9 cellular contexts compared by ENCODE assay signal in the genomic region with DNA sequence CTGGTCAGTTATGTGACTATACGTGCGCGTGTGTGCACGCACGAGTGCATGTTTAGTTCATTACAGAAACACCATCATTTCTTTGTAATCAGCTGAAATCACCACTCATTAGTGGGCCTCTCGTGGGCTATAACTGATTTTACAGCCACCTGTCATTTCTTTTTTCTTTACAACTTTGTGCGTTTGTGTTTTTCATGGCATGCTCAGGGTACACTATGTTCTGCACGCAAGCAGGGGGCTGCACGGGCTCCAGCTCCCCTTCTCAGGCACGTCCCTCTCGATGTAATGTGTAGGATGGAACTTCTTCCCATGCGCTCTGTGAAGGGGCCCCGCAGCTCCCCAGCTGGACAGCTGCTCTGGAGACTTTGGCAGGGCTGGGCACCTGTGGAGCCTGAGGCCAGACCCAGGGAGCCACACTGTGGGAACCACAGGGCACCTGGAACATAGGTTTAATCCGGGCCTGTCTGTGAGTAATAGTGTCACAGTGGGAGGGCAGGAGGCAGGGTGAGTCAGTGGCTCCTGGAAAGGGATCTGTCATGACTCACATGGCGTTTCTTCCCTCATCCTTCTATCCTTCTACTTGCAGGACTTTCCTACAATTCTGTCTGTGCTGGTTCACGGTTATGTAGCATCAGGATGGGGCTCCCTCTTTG. TPM values are rescaled to one million over a fixed set of nuclear protein-coding genes. Genes with fewer than 3 reads are reported as not detected.
DNase-seq lines count a peak whose midpoint lies in the region; ATAC-seq, FAIRE-seq and TF ChIP-seq lines count a peak whose summit lies in the region.
"Had no signal": no experiment of that assay in that cellular context is flagged by ENCODE, and none has a peak within 500 bp of the region (broad histone marks: within the 10 kb centered on the region; RNA-seq: fewer than 3 reads in every experiment).

No MANE protein-coding gene starts in this region.

- POLR2A ChIA-PET in endothelial cell of umbilical vein (lab: Charles Lee) = no interaction called here

- no peak overlapping the region for H3K4me2 ChIP-seq in endothelial cell of umbilical vein (ENCODE audit: insufficient read depth, low read length)

- no peak overlapping the region for H2AFZ ChIP-seq in endothelial cell of umbilical vein (ENCODE audit: low read depth, low read length)

- no peaks in the 10 kb centered on the region for H3K9me1 ChIP-seq in endothelial cell of umbilical vein (replicated peaks; ENCODE audit: control insufficient read depth, extremely low read depth, insufficient read depth, low read length)

- CTCF ChIA-PET in endothelial cell of umbilical vein (lab: Charles Lee) = no interaction called here

- H3K27ac ChIP-seq in endothelial cell of umbilical vein (ENCODE audit: insufficient read depth, low read depth, low read length) = no peak overlapping the region
- H3K27ac ChIP-seq: transverse colon had no signal

- dilution Hi-C loops in endothelial cell of umbilical vein (cut with MboI; ENCODE audit: extremely low pct_ligation_motif_present, low sequenced_read_pairs) = no loop called here

- BruUV-seq in endothelial cell of umbilical vein (replicated peaks; lab: Mats Ljungman, UMichigan) = no TSS peak

- no peak overlapping the region for H3K9ac ChIP-seq in endothelial cell of umbilical vein (replicated peaks; ENCODE audit: extremely low read depth, insufficient read depth, low read length)

- DNase-seq in Daoy (ENCODE audit: low read depth) (peak; percentile 99), NCI-H460 (ENCODE audit: extremely low read depth, low read depth) (peak; percentile 34), endothelial cell of umbilical vein (ENCODE audit: low read depth, low spot score) (peak; percentile 34), omental fat pad (ENCODE audit: low spot score) (no peak), pons (ENCODE audit: low spot score) (no peak)
- DNase-seq in stimulated activated CD4-positive, alpha-beta T cell treated with anti-CD3 and anti-CD28 coated beads, Interleukin-4, amount 100 ng/mL, for 4 hours = no peak
- DNase-seq: transverse colon had no signal

- H3K4me3 ChIP-seq in endothelial cell of umbilical vein (replicated peaks in 1 of 3; ENCODE audit: insufficient read depth in 1 of 3, low read depth in 1 of 3, low read length in 3 of 3) = no peak overlapping the region
- H3K4me3 ChIP-seq: transverse colon had no signal

- no peaks in the 10 kb centered on the region for H3K79me2 ChIP-seq in endothelial cell of umbilical vein (ENCODE audit: control insufficient read depth, insufficient read depth, low read length)

- no peaks in the 10 kb centered on the region for H4K20me1 ChIP-seq in endothelial cell of umbilical vein (replicated peaks; ENCODE audit: control insufficient read depth, extremely low read depth, insufficient read depth, low read length)

- no peak for TF ChIP-seq CTCF in endothelial cell of umbilical vein (IDR thresholded peaks at IDR 0.05; ENCODE audit: extremely low read depth in 1 of 2, insufficient read depth in 1 of 2, low read depth in 1 of 2, low read length in 2 of 2)
- TF ChIP-seq CTCF in omental fat pad (IDR thresholded peaks at IDR 0.05) = no peak

- peak; percentile 71 for FAIRE-seq in endothelial cell of umbilical vein (lab: Jason Lieb, UNC)

- no peaks in the 10 kb centered on the region for H3K9me3 ChIP-seq in endothelial cell of umbilical vein (replicated peaks; ENCODE audit: control insufficient read depth, insufficient read depth, low read length)

- ATAC-seq in omental fat pad (ENCODE audit: low FRiP score) (peak; percentile 82), GM21825 (IDR thresholded peaks at IDR 0.05; ENCODE audit: unreplicated experiment) (no peak), HG03460 (IDR thresholded peaks at IDR 0.05; ENCODE audit: unreplicated experiment) (no peak)

- no peaks in the 10 kb centered on the region for H3K36me3 ChIP-seq in endothelial cell of umbilical vein (ENCODE audit: control insufficient read depth in 2 of 2, extremely low read depth in 1 of 2, insufficient read depth in 2 of 2, low read length in 2 of 2)
- H3K36me3 ChIP-seq: transverse colon had no signal

- intact Hi-C loops in endothelial cell of umbilical vein (cut with micrococcal nuclease) = no loop called here

- H3K27me3 ChIP-seq in endothelial cell of umbilical vein (ENCODE audit: control insufficient read depth in 2 of 2, insufficient read depth in 2 of 2, low read length in 2 of 2) = peaks cover 7 to 12% of the 10 kb centered on the region in 2 experiments

- H3K4me1 ChIP-seq in endothelial cell of umbilical vein (ENCODE audit: control insufficient read depth, extremely low read depth, insufficient read depth, low read length) = peaks cover 5% of the 10 kb centered on the region
- H3K4me1 ChIP-seq: transverse colon had no signal

- no peak for TF ChIP-seq POLR2A in endothelial cell of umbilical vein (IDR thresholded peaks at IDR 0.05; ENCODE audit: low read depth, low read length)

TF ChIP-seq in endothelial cell of umbilical vein, 7 proteins besides CTCF, POLR2A, EP300 and RAD21:
- TF ChIP-seq JUN (IDR thresholded peaks at IDR 0.05; ENCODE audit: borderline replicate concordance, insufficient read depth, insufficient read length, low read depth) = peak; percentile 20
- peak; percentile 82 for TF ChIP-seq FOS (IDR thresholded peaks at IDR 0.05; ENCODE audit: borderline replicate concordance, insufficient read depth, low read length)
- no peak for TF ChIP-seq MAX (IDR thresholded peaks at IDR 0.05; ENCODE audit: insufficient read depth, insufficient read length)

RNA-seq across cellular contexts. Expression of gene GCK, which starts 4.9 kb away (rescaled TPM):
- 0.46 TPM in 1 of 2 replicates, not detected in the other for total RNA-seq in Daoy (2014; rRNA removed; shearing (Covaris generic))
- total RNA-seq in NCI-H460 (2014; rRNA removed; shearing (Covaris generic)) = not detected in 2 replicates
- not detected in 2 replicates for polyA plus RNA-seq in NCI-H460 (2014; cell fraction: nucleus; rRNA removed)
- 0.32 and 0.51 TPM in 2 replicates for total RNA-seq in endothelial cell of umbilical vein
- polyA plus RNA-seq in endothelial cell of umbilical vein = 0.13 and 0.17 TPM in 2 replicates
- 0.08 and 0.13 TPM in 2 replicates for polyA plus RNA-seq in endothelial cell of umbilical vein (2011; cell fraction: cytosol; rRNA removed)
- 0.09 TPM in 1 of 2 replicates, not detected in the other for polyA plus RNA-seq in endothelial cell of umbilical vein (2011; cell fraction: nucleus; rRNA removed)
- 0.21 TPM in 1 of 2 replicates, not detected in the other for polyA plus RNA-seq in endothelial cell of umbilical vein (2012)
- 0.15 TPM in 1 of 2 replicates, not detected in the other for polyA minus RNA-seq in endothelial cell of umbilical vein
- not detected for polyA minus RNA-seq in endothelial cell of umbilical vein (2011; cell fraction: cytosol; rRNA and poly(A)+ RNA removed)
- not detected in 2 replicates for polyA minus RNA-seq in endothelial cell of umbilical vein (2011; cell fraction: nucleus; rRNA and poly(A)+ RNA removed)
- 1 to 10 TPM in 2 of 4 donors, under 1 TPM in 2; 0.38 to 3.9 (median 1.1) TPM for total RNA-seq in omental fat pad

RNA-seq across cellular contexts. Expression of gene YKT6, which starts 16.4 kb away (rescaled TPM):
- 224 and 232 TPM in 2 replicates for total RNA-seq in Daoy (2014; rRNA removed; shearing (Covaris generic))
- 59.1 and 77.7 TPM in 2 replicates for total RNA-seq in NCI-H460 (2014; rRNA removed; shearing (Covaris generic))
- 69.5 and 77.1 TPM in 2 replicates for polyA plus RNA-seq in NCI-H460 (2014; cell fraction: nucleus; rRNA removed)
- total RNA-seq in endothelial cell of umbilical vein (117 and 120 TPM in 2 replicates), omental fat pad (10 to 100 TPM; 48.3 to 75.8 (median 54.4) TPM)
- 110 and 117 TPM in 2 replicates for polyA plus RNA-seq in endothelial cell of umbilical vein
- 101 and 119 TPM in 2 replicates for polyA plus RNA-seq in endothelial cell of umbilical vein (2011; cell fraction: cytosol; rRNA removed)
- 99.2 and 100 TPM in 2 replicates for polyA plus RNA-seq in endothelial cell of umbilical vein (2011; cell fraction: nucleus; rRNA removed)
- polyA plus RNA-seq in endothelial cell of umbilical vein (2012) = 83.2 and 99.3 TPM in 2 replicates
- 113 and 118 TPM in 2 replicates for polyA minus RNA-seq in endothelial cell of umbilical vein
- 37.5 TPM for polyA minus RNA-seq in endothelial cell of umbilical vein (2011; cell fraction: cytosol; rRNA and poly(A)+ RNA removed)
- polyA minus RNA-seq in endothelial cell of umbilical vein (2011; cell fraction: nucleus; rRNA and poly(A)+ RNA removed) = 47.4 and 58.9 TPM in 2 replicates

RNA-seq across cellular contexts. Expression of gene MYL7, which starts 43.2 kb away (rescaled TPM):
- total RNA-seq in Daoy (2014; rRNA removed; shearing (Covaris generic)) = not detected in 2 replicates
- not detected in 2 replicates for total RNA-seq in NCI-H460 (2014; rRNA removed; shearing (Covaris generic))
- polyA plus RNA-seq in NCI-H460 (2014; cell fraction: nucleus; rRNA removed) = not detected in 2 replicates
- total RNA-seq in endothelial cell of umbilical vein (not detected in 2 replicates), omental fat pad (not detected)
- polyA plus RNA-seq in endothelial cell of umbilical vein = not detected in 2 replicates
- polyA plus RNA-seq in endothelial cell of umbilical vein (2011; cell fraction: cytosol; rRNA removed) = not detected in 2 replicates
- 0.63 TPM in 1 of 2 replicates, not detected in the other for polyA plus RNA-seq in endothelial cell of umbilical vein (2011; cell fraction: nucleus; rRNA removed)
- not detected in 2 replicates for polyA plus RNA-seq in endothelial cell of umbilical vein (2012)
- not detected in 2 replicates for polyA minus RNA-seq in endothelial cell of umbilical vein
- polyA minus RNA-seq in endothelial cell of umbilical vein (2011; cell fraction: cytosol; rRNA and poly(A)+ RNA removed) = not detected
- polyA minus RNA-seq in endothelial cell of umbilical vein (2011; cell fraction: nucleus; rRNA and poly(A)+ RNA removed) = not detected in 2 replicates
- total RNA-seq: transverse colon had no signal

Comparison
In these comparisons a context has a peak if more than half of its experiments do, and no peak if none do; other contexts are left out.
1. DNase-seq: peak in Daoy (single experiment), NCI-H460 (single experiment) and endothelial cell of umbilical vein (single experiment); none in omental fat pad (single experiment), pons (single experiment) and stimulated activated CD4-positive, alpha-beta T cell treated with anti-CD3 and anti-CD28 coated beads, Interleukin-4, amount 100 ng/mL, for 4 hours (0 of 2).